Comparison of ENCODE assay signal across 2 cellular contexts in the genomic region with DNA sequence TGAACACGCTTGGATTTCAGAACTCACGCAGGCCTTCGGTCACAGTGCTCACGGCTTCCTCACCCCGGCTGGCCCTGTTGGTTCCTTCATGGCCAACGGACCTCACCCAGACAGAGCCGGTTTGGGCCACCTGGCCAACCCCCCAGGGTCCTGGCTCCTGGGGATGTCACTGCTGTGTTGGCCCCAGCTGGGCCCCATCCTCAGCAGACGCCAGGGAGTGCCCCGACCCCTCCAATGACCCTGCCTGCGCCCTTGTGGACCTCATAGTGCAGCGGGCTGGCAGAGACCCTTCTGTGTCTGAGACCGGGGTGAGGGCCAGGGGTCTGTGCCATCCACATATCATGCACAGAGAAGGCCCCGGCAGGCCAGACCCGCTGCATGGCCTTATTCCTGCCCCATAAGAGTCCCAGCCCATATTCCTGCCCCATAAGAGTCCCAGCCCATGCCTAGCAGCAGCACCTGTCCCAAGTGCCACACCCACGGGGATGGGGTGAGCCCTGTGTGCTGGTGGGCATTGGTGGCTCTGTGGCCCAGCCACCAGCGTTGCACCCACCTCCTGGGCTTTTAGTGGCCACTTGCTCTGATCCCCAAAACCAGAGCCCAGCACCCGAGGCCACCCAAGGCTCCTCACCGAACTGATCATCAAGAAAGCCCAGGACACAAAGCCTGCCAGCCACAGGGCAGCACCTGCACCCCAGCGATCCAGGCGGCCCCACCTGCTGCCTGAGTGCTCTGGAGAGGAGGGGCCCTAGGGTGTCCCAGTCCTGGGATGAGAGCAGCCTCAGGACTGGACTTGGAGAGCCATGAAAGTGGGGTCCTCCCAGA.
TF ChIP-seq lines count a peak whose summit lies in the region.

No MANE protein-coding gene starts in this region.

TF ChIP-seq in IMR-90, 13 proteins besides CTCF, POLR2A, EP300 and RAD21:
- no peak for TF ChIP-seq MXI1 (IDR thresholded peaks at IDR 0.05; ENCODE audit: borderline replicate concordance, low read depth, low read length)
- no peak for TF ChIP-seq MAZ (IDR thresholded peaks at IDR 0.05; ENCODE audit: borderline replicate concordance, low read depth, low read length)
- TF ChIP-seq, protein P1, sequence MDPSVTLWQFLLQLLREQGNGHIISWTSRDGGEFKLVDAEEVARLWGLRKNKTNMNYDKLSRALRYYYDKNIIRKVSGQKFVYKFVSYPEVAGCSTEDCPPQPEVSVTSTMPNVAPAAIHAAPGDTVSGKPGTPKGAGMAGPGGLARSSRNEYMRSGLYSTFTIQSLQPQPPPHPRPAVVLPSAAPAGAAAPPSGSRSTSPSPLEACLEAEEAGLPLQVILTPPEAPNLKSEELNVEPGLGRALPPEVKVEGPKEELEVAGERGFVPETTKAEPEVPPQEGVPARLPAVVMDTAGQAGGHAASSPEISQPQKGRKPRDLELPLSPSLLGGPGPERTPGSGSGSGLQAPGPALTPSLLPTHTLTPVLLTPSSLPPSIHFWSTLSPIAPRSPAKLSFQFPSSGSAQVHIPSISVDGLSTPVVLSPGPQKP (IDR thresholded peaks at IDR 0.05; ENCODE audit: borderline replicate concordance, low read depth, low read length), result no peak
- TF ChIP-seq MAFK (IDR thresholded peaks at IDR 0.05; ENCODE audit: low read depth, low read length), result no peak
- TF ChIP-seq, protein P2, sequence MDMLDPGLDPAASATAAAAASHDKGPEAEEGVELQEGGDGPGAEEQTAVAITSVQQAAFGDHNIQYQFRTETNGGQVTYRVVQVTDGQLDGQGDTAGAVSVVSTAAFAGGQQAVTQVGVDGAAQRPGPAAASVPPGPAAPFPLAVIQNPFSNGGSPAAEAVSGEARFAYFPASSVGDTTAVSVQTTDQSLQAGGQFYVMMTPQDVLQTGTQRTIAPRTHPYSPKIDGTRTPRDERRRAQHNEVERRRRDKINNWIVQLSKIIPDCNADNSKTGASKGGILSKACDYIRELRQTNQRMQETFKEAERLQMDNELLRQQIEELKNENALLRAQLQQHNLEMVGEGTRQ (IDR thresholded peaks at IDR 0.05; ENCODE audit: low read depth, low read length), result no peak
- TF ChIP-seq CHD1 (IDR thresholded peaks at IDR 0.05; ENCODE audit: low read depth, low read length), result no peak
TF ChIP-seq in IMR-90: peak in this region for 0.

TF ChIP-seq in GM12878, 131 proteins besides CTCF, POLR2A, EP300 and RAD21:
- TF ChIP-seq ETV6 (conservative IDR thresholded peaks at IDR 0.05 in 1 of 2, IDR thresholded peaks at IDR 0.05 in 1 of 2; ENCODE audit: borderline replicate concordance in 1 of 2, low read depth in 1 of 2) (no peak), RELA (IDR thresholded peaks at IDR 0.05; ENCODE audit: borderline replicate concordance, partially characterized antibody) (no peak), MYC (IDR thresholded peaks at IDR 0.05; ENCODE audit: insufficient read depth, insufficient read length, insufficient replicate concordance, low read length, severe bottlenecking) (no peak), CBX3 (IDR thresholded peaks at IDR 0.05; ENCODE audit: borderline replicate concordance, low read depth) (no peak), GATAD2B (conservative IDR thresholded peaks at IDR 0.05; ENCODE audit: low read depth) (no peak), RBBP5 (conservative IDR thresholded peaks at IDR 0.05) (no peak), ESRRA (IDR thresholded peaks at IDR 0.05; ENCODE audit: low read length) (no peak), EGR1 (IDR thresholded peaks at IDR 0.05; ENCODE audit: borderline replicate concordance in 1 of 2, low read depth in 2 of 2, low read length in 2 of 2) (no peak), ZNF217 (IDR thresholded peaks at IDR 0.05) (no peak)
- TF ChIP-seq, protein P3, sequence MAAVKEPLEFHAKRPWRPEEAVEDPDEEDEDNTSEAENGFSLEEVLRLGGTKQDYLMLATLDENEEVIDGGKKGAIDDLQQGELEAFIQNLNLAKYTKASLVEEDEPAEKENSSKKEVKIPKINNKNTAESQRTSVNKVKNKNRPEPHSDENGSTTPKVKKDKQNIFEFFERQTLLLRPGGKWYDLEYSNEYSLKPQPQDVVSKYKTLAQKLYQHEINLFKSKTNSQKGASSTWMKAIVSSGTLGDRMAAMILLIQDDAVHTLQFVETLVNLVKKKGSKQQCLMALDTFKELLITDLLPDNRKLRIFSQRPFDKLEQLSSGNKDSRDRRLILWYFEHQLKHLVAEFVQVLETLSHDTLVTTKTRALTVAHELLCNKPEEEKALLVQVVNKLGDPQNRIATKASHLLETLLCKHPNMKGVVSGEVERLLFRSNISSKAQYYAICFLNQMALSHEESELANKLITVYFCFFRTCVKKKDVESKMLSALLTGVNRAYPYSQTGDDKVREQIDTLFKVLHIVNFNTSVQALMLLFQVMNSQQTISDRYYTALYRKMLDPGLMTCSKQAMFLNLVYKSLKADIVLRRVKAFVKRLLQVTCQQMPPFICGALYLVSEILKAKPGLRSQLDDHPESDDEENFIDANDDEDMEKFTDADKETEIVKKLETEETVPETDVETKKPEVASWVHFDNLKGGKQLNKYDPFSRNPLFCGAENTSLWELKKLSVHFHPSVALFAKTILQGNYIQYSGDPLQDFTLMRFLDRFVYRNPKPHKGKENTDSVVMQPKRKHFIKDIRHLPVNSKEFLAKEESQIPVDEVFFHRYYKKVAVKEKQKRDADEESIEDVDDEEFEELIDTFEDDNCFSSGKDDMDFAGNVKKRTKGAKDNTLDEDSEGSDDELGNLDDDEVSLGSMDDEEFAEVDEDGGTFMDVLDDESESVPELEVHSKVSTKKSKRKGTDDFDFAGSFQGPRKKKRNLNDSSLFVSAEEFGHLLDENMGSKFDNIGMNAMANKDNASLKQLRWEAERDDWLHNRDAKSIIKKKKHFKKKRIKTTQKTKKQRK (IDR thresholded peaks at IDR 0.05; ENCODE audit: low read depth, low read length), result no peak
